25 cellular contexts compared by ENCODE assay signal in the genomic region with DNA sequence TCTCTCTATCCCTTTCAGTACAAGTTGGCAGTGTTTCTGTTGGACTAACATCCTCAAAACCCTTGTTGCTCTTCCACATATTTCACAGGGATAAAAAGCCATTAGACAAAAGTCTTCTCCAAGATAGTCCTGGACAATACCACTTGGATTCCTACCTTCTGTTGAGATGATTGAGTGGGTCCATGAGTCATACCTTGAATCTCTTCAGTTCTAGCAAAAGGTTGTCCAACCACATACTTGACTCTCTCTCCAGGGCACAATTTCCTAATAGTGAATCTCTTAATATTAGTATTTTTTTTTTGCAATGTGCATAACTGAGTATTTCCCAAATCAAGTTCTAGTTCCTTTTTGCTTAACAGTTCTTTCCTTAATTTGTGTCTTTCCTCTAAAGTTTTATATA.
"Had no signal": no experiment of that assay in that cellular context is flagged by ENCODE, and none has a peak within 500 bp of the region (broad histone marks: within the 10 kb centered on the region; RNA-seq: fewer than 3 reads in every experiment).

No MANE protein-coding gene starts in this region.

- H3K27me3 ChIP-seq: adrenal gland, body of pancreas, Peyer's patch had no signal

- H3K4me1 ChIP-seq: adrenal gland, body of pancreas, Peyer's patch, SJSA1 had no signal

- H3K36me3 Mint-ChIP-seq: activated naive CD8-positive, alpha-beta T cell treated with anti-CD3 and anti-CD28 coated beads, Interleukin-2, amount 10 ng/mL, durations not matched to agents 7 days and 5 days had no signal

- DNase-seq: activated CD4-positive, alpha-beta T cell treated with anti-CD3 and anti-CD28 coated beads for 4 hours; activated CD8-positive, alpha-beta memory T cell treated with anti-CD3 and anti-CD28 coated beads, Interleukin-2, amount 50 U/mL, for 4 hours; activated CD8-positive, alpha-beta T cell treated with anti-CD3 and anti-CD28 coated beads for 36 hours; activated naive CD4-positive, alpha-beta T cell treated with anti-CD3 and anti-CD28 coated beads, Interleukin-2, amount 50 U/mL, for 16 hours; activated naive CD8-positive, alpha-beta T cell treated with anti-CD3 and anti-CD28 coated beads, Interleukin-2, amount 10 ng/mL, durations not matched to agents 7 days and 5 days; adrenal gland; aorta; body of pancreas; MG63; MV-4-11; NCI-H1092 treated with DMSO at 0.1 percent for 48 hours; NCI-H1417 treated with DMSO at 0.1 percent for 48 hours; NCI-H1694; NCI-H2029; NCI-H2107; NCI-H2171 treated with DMSO at 0.1 percent for 48 hours; NCI-H345; NCI-H524; Peyer's patch; SHP77; SW 1271 had no signal

- ATAC-seq: activated CD4-positive, CD25-positive, alpha-beta regulatory T cell treated with anti-CD3 and anti-CD28 coated beads, Interleukin-2, amount 50 U/mL, for 24 hours; activated CD8-positive, alpha-beta T cell treated with anti-CD3 and anti-CD28 coated beads for 36 hours; body of pancreas; SK-N-SH treated with all-trans-retinoic acid at 6 μM for 48 hours had no signal

- H3K27ac ChIP-seq: adrenal gland, body of pancreas, Peyer's patch, RWPE1, SJSA1 had no signal

- H3K4me3 Mint-ChIP-seq: activated CD8-positive, alpha-beta T cell treated with anti-CD3 and anti-CD28 coated beads for 36 hours; activated naive CD8-positive, alpha-beta T cell treated with anti-CD3 and anti-CD28 coated beads, Interleukin-2, amount 10 ng/mL, durations not matched to agents 7 days and 5 days had no signal

- H3K36me3 ChIP-seq: adrenal gland, MG63, Peyer's patch, SJSA1 had no signal

- H3K9me3 ChIP-seq: adrenal gland, body of pancreas, MG63, Peyer's patch, SJSA1 had no signal

- H3K9me3 Mint-ChIP-seq: activated CD8-positive, alpha-beta T cell treated with anti-CD3 and anti-CD28 coated beads for 36 hours; activated naive CD8-positive, alpha-beta T cell treated with anti-CD3 and anti-CD28 coated beads, Interleukin-2, amount 10 ng/mL, durations not matched to agents 7 days and 5 days had no signal

- H3K4me1 Mint-ChIP-seq: activated naive CD8-positive, alpha-beta T cell treated with anti-CD3 and anti-CD28 coated beads, Interleukin-2, amount 10 ng/mL, durations not matched to agents 7 days and 5 days had no signal

- H3K4me3 ChIP-seq: adrenal gland, body of pancreas, MG63, Peyer's patch, SJSA1 had no signal
